ENCODE assay signal across 18 cellular contexts in the genomic region with DNA sequence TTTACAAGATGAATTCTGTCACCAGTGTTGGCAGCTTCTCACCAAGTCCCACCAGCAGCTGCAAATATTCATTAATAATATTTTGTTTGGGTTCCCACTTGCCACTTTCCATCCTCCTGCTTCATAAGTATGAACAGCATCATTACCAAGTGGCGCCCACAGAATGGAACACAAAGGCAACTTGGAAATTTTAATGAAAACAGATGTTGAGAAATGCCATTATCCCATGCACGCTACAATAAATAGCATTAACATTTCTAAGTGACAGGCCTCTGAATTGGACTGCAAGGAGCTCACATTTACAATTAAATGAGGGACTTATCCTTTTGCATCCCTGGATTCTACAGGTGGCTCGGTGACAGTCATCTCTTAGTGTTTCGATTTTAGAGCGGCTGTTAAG.
DNase-seq lines count a peak whose midpoint lies in the region; ATAC-seq and TF ChIP-seq lines count a peak whose summit lies in the region.
"Had no signal": no experiment of that assay in that cellular context is flagged by ENCODE, and none has a peak within 500 bp of the region (broad histone marks: within the 10 kb centered on the region; RNA-seq: fewer than 3 reads in every experiment).

No MANE protein-coding gene starts in this region.

- no peak overlapping the region for H3K4me3 Mint-ChIP-seq in nephron
- H3K4me3 Mint-ChIP-seq: B cell; CD8-positive, alpha-beta T cell had no signal

- H3K36me3 ChIP-seq in SK-N-SH (replicated peaks in 1 of 2; ENCODE audit: control insufficient read depth in 1 of 2, insufficient read depth in 2 of 2, low read length in 1 of 2), result no peaks in the 10 kb centered on the region
- no peaks in the 10 kb centered on the region for H3K36me3 ChIP-seq in aorta (ENCODE audit: control insufficient read depth in 1 of 2, insufficient read depth in 2 of 2, low read length in 1 of 2)
- H3K36me3 ChIP-seq: BLaER1 treated with 17β-estradiol and CSF1 and Interleukin-3, amounts not matched to agents 10 nM and 100 nM had no signal

- H3K79me2 ChIP-seq in SK-N-SH (ENCODE audit: insufficient read depth), result no peaks in the 10 kb centered on the region

- H3K9me3 ChIP-seq in SK-N-SH, result no peaks in the 10 kb centered on the region
- no peaks in the 10 kb centered on the region for H3K9me3 ChIP-seq in aorta (ENCODE audit: control insufficient read depth, low read length)
- H3K9me3 ChIP-seq: A549; BLaER1 treated with 17β-estradiol and CSF1 and Interleukin-3, amounts not matched to agents 10 nM and 100 nM had no signal

- no peak overlapping the region for H2AFZ ChIP-seq in SK-N-SH (ENCODE audit: low read depth)

- H3K27ac ChIP-seq in SK-N-SH (ENCODE audit: low read depth in 2 of 2, low read length in 1 of 2) (no peak overlapping the region), aorta (ENCODE audit: low read depth in 1 of 2, low read length in 2 of 2) (no peak overlapping the region)
- H3K27ac ChIP-seq: 22Rv1; A549; BLaER1 treated with 17β-estradiol and CSF1 and Interleukin-3, amounts not matched to agents 10 nM and 100 nM; HL-60 had no signal

- POLR2A ChIA-PET in SK-N-SH (lab: Yijun Ruan, JAX), result no interaction called here

- no peak overlapping the region for H3K4me2 ChIP-seq in SK-N-SH
- H3K4me2 ChIP-seq: A549; BLaER1 treated with 17β-estradiol and CSF1 and Interleukin-3, amounts not matched to agents 10 nM and 100 nM had no signal

- no peak for ATAC-seq in SK-N-SH treated with all-trans-retinoic acid at 6 μM for 48 hours
- ATAC-seq in aorta (ENCODE audit: low FRiP score), result no peak
- ATAC-seq in HG02938 (IDR thresholded peaks at IDR 0.05; ENCODE audit: unreplicated experiment), result no peak
- ATAC-seq: A549; CD8-positive, alpha-beta T cell had no signal

- H3K4me3 ChIP-seq in SK-N-SH (ENCODE audit: low read depth in 2 of 2, low read length in 1 of 2) (no peak overlapping the region), aorta (ENCODE audit: low read length in 2 of 2) (no peak overlapping the region)
- H3K4me3 ChIP-seq: A549; BLaER1 treated with 17β-estradiol and CSF1 and Interleukin-3, amounts not matched to agents 10 nM and 100 nM had no signal

- H3K27me3 ChIP-seq in SK-N-SH (ENCODE audit: insufficient read depth) (no peaks in the 10 kb centered on the region), aorta (ENCODE audit: control insufficient read depth in 1 of 2, insufficient read depth in 2 of 2, low read length in 1 of 2) (peaks cover 0 to 2% of the 10 kb centered on the region in 2 donors)
- H3K27me3 ChIP-seq: BLaER1 treated with 17β-estradiol and CSF1 and Interleukin-3, amounts not matched to agents 10 nM and 100 nM had no signal

- no peaks in the 10 kb centered on the region for H3K9me3 Mint-ChIP-seq in nephron
- H3K9me3 Mint-ChIP-seq: CD8-positive, alpha-beta T cell had no signal

- CTCF ChIA-PET in SK-N-SH (lab: Yijun Ruan, JAX), result interaction anchor here (0.6 to 2.8 kb wide), 3 partner anchors 15 to 166 kb away, joined by 3 to 8 read pairs (median 3); no protein-coding TSS in a partner anchor

- no peak for TF ChIP-seq RAD21 in SK-N-SH (IDR thresholded peaks at IDR 0.05; ENCODE audit: low read length)

- no peak overlapping the region for H3K9ac ChIP-seq in SK-N-SH
- H3K9ac ChIP-seq: BLaER1 treated with 17β-estradiol and CSF1 and Interleukin-3, amounts not matched to agents 10 nM and 100 nM had no signal

- peaks cover 8% of the 10 kb centered on the region for H3F3A ChIP-seq in SK-N-SH (replicated peaks; ENCODE audit: insufficient read depth)

- TF ChIP-seq EP300 in SK-N-SH (IDR thresholded peaks at IDR 0.05; ENCODE audit: borderline replicate concordance in 1 of 2, low read depth in 1 of 2, low read length in 1 of 2), result no peak

- no peaks in the 10 kb centered on the region for H4K20me1 ChIP-seq in SK-N-SH (ENCODE audit: insufficient read depth)
- H4K20me1 ChIP-seq: BLaER1 treated with 17β-estradiol and CSF1 and Interleukin-3, amounts not matched to agents 10 nM and 100 nM had no signal

- no peak for TF ChIP-seq CTCF in SK-N-SH (IDR thresholded peaks at IDR 0.05)
- no peak for TF ChIP-seq CTCF in nephron (IDR thresholded peaks at IDR 0.05; ENCODE audit: unreplicated experiment in 3 of 3)

- WGBS in SK-N-SH (ENCODE audit: low lambda C conversion rate), result 82% methylated on average over 5 of the region's 5 CpGs
- 71 to 75% methylated on average over 5 of the region's 5 CpGs for WGBS in aorta, 2 donors

- H3K4me1 ChIP-seq in SK-N-SH (ENCODE audit: control insufficient read depth in 1 of 2, insufficient read depth in 2 of 2, low read depth in 1 of 2, low read length in 1 of 2) (peaks cover 12 to 13% of the 10 kb centered on the region in 2 experiments), aorta (ENCODE audit: control insufficient read depth in 1 of 2, insufficient read depth in 2 of 2, low read length in 2 of 2) (no peaks in the 10 kb centered on the region)

- intact Hi-C loops in aorta (cut with DNase I), result no loop called here

- peaks cover 33% of the 10 kb centered on the region for H3K4me1 Mint-ChIP-seq in nephron
- H3K4me1 Mint-ChIP-seq: B cell had no signal

- H3K27me3 Mint-ChIP-seq in nephron (ENCODE audit: low read depth), result peaks cover 8% of the 10 kb centered on the region
- H3K27me3 Mint-ChIP-seq: B cell had no signal

- no peaks in the 10 kb centered on the region for H3K9me2 ChIP-seq in SK-N-SH

- H3K36me3 Mint-ChIP-seq in nephron (ENCODE audit: low read depth), result no peaks in the 10 kb centered on the region
- H3K36me3 Mint-ChIP-seq: CD8-positive, alpha-beta T cell had no signal

- DNase-seq in NCI-H187 treated with DMSO at 0.1 percent for 48 hours (lab: John Stamatoyannopoulos, UW) (peak; percentile 97), NCI-H187 (lab: John Stamatoyannopoulos, UW) (no peak), SK-N-SH (no peak), NCI-H82 (lab: John Stamatoyannopoulos, UW) (peak; percentile 72), aorta (no peak)
- DNase-seq: Calu3; CD8-positive, alpha-beta T cell; GF-D8; GOT3; H7 had no signal

- H3K27ac Mint-ChIP-seq in nephron, result peak overlapping the region in 2 of 3 experiments; percentile 9 to 16
- H3K27ac Mint-ChIP-seq: B cell; CD8-positive, alpha-beta T cell had no signal

TF ChIP-seq in SK-N-SH, 30 proteins besides CTCF, POLR2A, EP300 and RAD21:
- 0 out of 2 replicates have a peak, but pooled peaks have one; percentile 14 for TF ChIP-seq TCF12 (IDR thresholded peaks at IDR 0.05)
- TF ChIP-seq, protein P1, sequence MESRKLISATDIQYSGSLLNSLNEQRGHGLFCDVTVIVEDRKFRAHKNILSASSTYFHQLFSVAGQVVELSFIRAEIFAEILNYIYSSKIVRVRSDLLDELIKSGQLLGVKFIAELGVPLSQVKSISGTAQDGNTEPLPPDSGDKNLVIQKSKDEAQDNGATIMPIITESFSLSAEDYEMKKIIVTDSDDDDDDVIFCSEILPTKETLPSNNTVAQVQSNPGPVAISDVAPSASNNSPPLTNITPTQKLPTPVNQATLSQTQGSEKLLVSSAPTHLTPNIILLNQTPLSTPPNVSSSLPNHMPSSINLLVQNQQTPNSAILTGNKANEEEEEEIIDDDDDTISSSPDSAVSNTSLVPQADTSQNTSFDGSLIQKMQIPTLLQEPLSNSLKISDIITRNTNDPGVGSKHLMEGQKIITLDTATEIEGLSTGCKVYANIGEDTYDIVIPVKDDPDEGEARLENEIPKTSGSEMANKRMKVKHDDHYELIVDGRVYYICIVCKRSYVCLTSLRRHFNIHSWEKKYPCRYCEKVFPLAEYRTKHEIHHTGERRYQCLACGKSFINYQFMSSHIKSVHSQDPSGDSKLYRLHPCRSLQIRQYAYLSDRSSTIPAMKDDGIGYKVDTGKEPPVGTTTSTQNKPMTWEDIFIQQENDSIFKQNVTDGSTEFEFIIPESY (IDR thresholded peaks at IDR 0.05; ENCODE audit: borderline replicate concordance, low read depth), result no peak

TF ChIP-seq in SK-N-SH treated with all-trans-retinoic acid at 6 μM for 48 hours, 23 proteins besides CTCF, POLR2A, EP300 and RAD21 (continues in another document):
- TF ChIP-seq ISL1 (CRISPR knock-in tag; IDR thresholded peaks at IDR 0.05) (no peak), BACH2 (CRISPR knock-in tag; IDR thresholded peaks at IDR 0.05; ENCODE audit: borderline replicate concordance) (no peak), ZFP30 (CRISPR knock-in tag; IDR thresholded peaks at IDR 0.05) (no peak), CSDC2 (CRISPR knock-in tag; IDR thresholded peaks at IDR 0.05) (no peak), TCF4 (CRISPR knock-in tag; IDR thresholded peaks at IDR 0.05; ENCODE audit: borderline replicate concordance) (no peak), ZFP3 (CRISPR knock-in tag; IDR thresholded peaks at IDR 0.05) (no peak), OSR1 (CRISPR knock-in tag; IDR thresholded peaks at IDR 0.05) (no peak)
- TF ChIP-seq, protein P2, sequence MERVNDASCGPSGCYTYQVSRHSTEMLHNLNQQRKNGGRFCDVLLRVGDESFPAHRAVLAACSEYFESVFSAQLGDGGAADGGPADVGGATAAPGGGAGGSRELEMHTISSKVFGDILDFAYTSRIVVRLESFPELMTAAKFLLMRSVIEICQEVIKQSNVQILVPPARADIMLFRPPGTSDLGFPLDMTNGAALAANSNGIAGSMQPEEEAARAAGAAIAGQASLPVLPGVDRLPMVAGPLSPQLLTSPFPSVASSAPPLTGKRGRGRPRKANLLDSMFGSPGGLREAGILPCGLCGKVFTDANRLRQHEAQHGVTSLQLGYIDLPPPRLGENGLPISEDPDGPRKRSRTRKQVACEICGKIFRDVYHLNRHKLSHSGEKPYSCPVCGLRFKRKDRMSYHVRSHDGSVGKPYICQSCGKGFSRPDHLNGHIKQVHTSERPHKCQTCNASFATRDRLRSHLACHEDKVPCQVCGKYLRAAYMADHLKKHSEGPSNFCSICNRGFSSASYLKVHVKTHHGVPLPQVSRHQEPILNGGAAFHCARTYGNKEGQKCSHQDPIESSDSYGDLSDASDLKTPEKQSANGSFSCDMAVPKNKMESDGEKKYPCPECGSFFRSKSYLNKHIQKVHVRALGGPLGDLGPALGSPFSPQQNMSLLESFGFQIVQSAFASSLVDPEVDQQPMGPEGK (CRISPR knock-in tag; IDR thresholded peaks at IDR 0.05; ENCODE audit: borderline replicate concordance), result no peak
- TF ChIP-seq, protein P3, sequence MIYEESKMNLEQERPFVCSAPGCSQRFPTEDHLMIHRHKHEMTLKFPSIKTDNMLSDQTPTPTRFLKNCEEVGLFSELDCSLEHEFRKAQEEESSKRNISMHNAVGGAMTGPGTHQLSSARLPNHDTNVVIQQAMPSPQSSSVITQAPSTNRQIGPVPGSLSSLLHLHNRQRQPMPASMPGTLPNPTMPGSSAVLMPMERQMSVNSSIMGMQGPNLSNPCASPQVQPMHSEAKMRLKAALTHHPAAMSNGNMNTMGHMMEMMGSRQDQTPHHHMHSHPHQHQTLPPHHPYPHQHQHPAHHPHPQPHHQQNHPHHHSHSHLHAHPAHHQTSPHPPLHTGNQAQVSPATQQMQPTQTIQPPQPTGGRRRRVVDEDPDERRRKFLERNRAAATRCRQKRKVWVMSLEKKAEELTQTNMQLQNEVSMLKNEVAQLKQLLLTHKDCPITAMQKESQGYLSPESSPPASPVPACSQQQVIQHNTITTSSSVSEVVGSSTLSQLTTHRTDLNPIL (CRISPR knock-in tag; IDR thresholded peaks at IDR 0.05; ENCODE audit: low read depth), result no peak

Comparison
In these comparisons a context has a peak if more than half of its experiments do, and no peak if none do; other contexts are left out.
1. DNase-seq: peak in NCI-H187 treated with DMSO at 0.1 percent for 48 hours (single experiment) and NCI-H82 (single experiment); none in NCI-H187 (0 of 2), SK-N-SH (single experiment) and aorta (0 of 2).